ENCODE assay signal across 11 cellular contexts in genomic region chr11:9753031-9753430, GRCh38.
DNase-seq lines count a peak whose midpoint lies in the region; ATAC-seq and TF ChIP-seq lines count a peak whose summit lies in the region.
"Had no signal": no experiment of that assay in that cellular context is flagged by ENCODE, and none has a peak within 500 bp of the region (broad histone marks: within the 10 kb centered on the region; RNA-seq: fewer than 3 reads in every experiment).

No MANE protein-coding gene starts in this region.

- 65 to 67% methylated on average over 3 of the region's 3 CpGs for WGBS in sigmoid colon, 2 donors

- H3K36me3 ChIP-seq in Caco-2 (ENCODE audit: control insufficient read depth, insufficient read depth, low read length) (peaks cover 2% of the 10 kb centered on the region), neural progenitor cell (no peaks in the 10 kb centered on the region), sigmoid colon (peaks cover 0 to 38% (median 6%) of the 10 kb centered on the region in 4 donors)

- ATAC-seq in HG02623 (IDR thresholded peaks at IDR 0.05; ENCODE audit: unreplicated experiment), result no peak

- peaks cover 22% of the 10 kb centered on the region for H3K4me1 Mint-ChIP-seq in Caco-2 (ENCODE audit: low read depth, unreplicated experiment)
- peaks cover 33% of the 10 kb centered on the region for H3K4me1 Mint-ChIP-seq in activated naive CD8-positive, alpha-beta T cell treated with anti-CD3 and anti-CD28 coated beads for 36 hours
- H3K4me1 Mint-ChIP-seq in neural progenitor cell, result peaks cover 26% of the 10 kb centered on the region

- H3K27ac Mint-ChIP-seq in Caco-2 (ENCODE audit: unreplicated experiment), result peak overlapping the region; percentile 29
- H3K27ac Mint-ChIP-seq in activated naive CD8-positive, alpha-beta T cell treated with anti-CD3 and anti-CD28 coated beads for 36 hours, result peak overlapping the region; percentile 27
- H3K27ac Mint-ChIP-seq in neural progenitor cell, result no peak overlapping the region
- H3K27ac Mint-ChIP-seq: activated naive CD8-positive, alpha-beta T cell treated with anti-CD3 and anti-CD28 coated beads, Interleukin-2, amount 10 ng/mL, durations not matched to agents 7 days and 5 days; T-helper 2 cell treated with Interferon-gamma antibody and Interleukin-4, amounts not matched to agents 5 μg/mL and 100 μg/mL, for 36 hours had no signal

- POLR2A ChIA-PET in Caco-2 (lab: Charles Lee), result no interaction called here

- H3F3A ChIP-seq in neural progenitor cell (ENCODE audit: low read depth), result no peaks in the 10 kb centered on the region

- no peak overlapping the region for H3K4me3 Mint-ChIP-seq in Caco-2 (ENCODE audit: unreplicated experiment)
- no peak overlapping the region for H3K4me3 Mint-ChIP-seq in activated naive CD8-positive, alpha-beta T cell treated with anti-CD3 and anti-CD28 coated beads for 36 hours
- no peak overlapping the region for H3K4me3 Mint-ChIP-seq in neural progenitor cell
- H3K4me3 Mint-ChIP-seq: activated naive CD8-positive, alpha-beta T cell treated with anti-CD3 and anti-CD28 coated beads, Interleukin-2, amount 10 ng/mL, durations not matched to agents 7 days and 5 days; T-helper 2 cell treated with Interferon-gamma antibody and Interleukin-4, amounts not matched to agents 5 μg/mL and 100 μg/mL, for 36 hours had no signal

- H4K20me1 ChIP-seq in neural progenitor cell (ENCODE audit: low read depth), result no peaks in the 10 kb centered on the region

- H3K36me3 Mint-ChIP-seq in Caco-2 (ENCODE audit: insufficient read depth, unreplicated experiment) (peaks cover 69% of the 10 kb centered on the region), neural progenitor cell (peaks cover 12% of the 10 kb centered on the region)
- no peaks in the 10 kb centered on the region for H3K36me3 Mint-ChIP-seq in activated naive CD8-positive, alpha-beta T cell treated with anti-CD3 and anti-CD28 coated beads for 36 hours

- intact Hi-C loops in Caco-2 (cut with micrococcal nuclease; ENCODE audit: unreplicated experiment), result loop anchor here (10.0 kb wide), 2 partner anchors 72 to 432 kb away; no protein-coding TSS in a partner anchor
- intact Hi-C loops in sigmoid colon (cut with DNase I), result loop anchor here (10.0 kb wide), 1 partner anchor 452 kb away; no protein-coding TSS in a partner anchor

- TF ChIP-seq CTCF in Caco-2 (IDR thresholded peaks at IDR 0.05; ENCODE audit: insufficient read depth in 1 of 2, low read depth in 1 of 2, low read length in 1 of 2, severe bottlenecking in 1 of 2, unreplicated experiment in 1 of 2) (no peak), neural progenitor cell (IDR thresholded peaks at IDR 0.05) (no peak), sigmoid colon (IDR thresholded peaks at IDR 0.05) (no peak)

- no peak for TF ChIP-seq EP300 in sigmoid colon (IDR thresholded peaks at IDR 0.05)

- H3K4me3 ChIP-seq in Caco-2 (ENCODE audit: low read depth, low read length) (no peak overlapping the region), neural progenitor cell (no peak overlapping the region), sigmoid colon (no peak overlapping the region)

- no peak overlapping the region for H2AFZ ChIP-seq in neural progenitor cell (replicated peaks)

- no peak overlapping the region for H3K9ac ChIP-seq in neural progenitor cell

- CTCF ChIA-PET in Caco-2 (lab: Charles Lee), result no interaction called here

- TF ChIP-seq POLR2A in sigmoid colon (IDR thresholded peaks at IDR 0.05), result no peak

- H3K79me2 ChIP-seq in neural progenitor cell (ENCODE audit: low read depth), result no peaks in the 10 kb centered on the region

- BruUV-seq in Caco-2 (replicated peaks; lab: Mats Ljungman, UMichigan), result no TSS peak

- no peaks in the 10 kb centered on the region for H3K4me1 ChIP-seq in Caco-2
- H3K4me1 ChIP-seq in neural progenitor cell, result peaks cover 9% of the 10 kb centered on the region
- H3K4me1 ChIP-seq in sigmoid colon, result peaks cover 0 to 14% (median 12%) of the 10 kb centered on the region in 4 donors

- H3K4me2 ChIP-seq in neural progenitor cell, result no peak overlapping the region

- DNase-seq in Caco-2, result no peak
- DNase-seq in Kasumi-1 (lab: John Stamatoyannopoulos, UW), result peak; percentile 4 to 25
- DNase-seq in activated naive CD8-positive, alpha-beta T cell treated with anti-CD3 and anti-CD28 coated beads for 36 hours, result no peak
- DNase-seq in kidney tubule cell (ENCODE audit: low spot score), result peak; percentile 68
- no peak for DNase-seq in stimulated activated CD4-positive, alpha-beta T cell treated with anti-CD3 and anti-CD28 coated beads, Interleukin-4, amount 100 ng/mL, for 1 hour
- no peak for DNase-seq in neural progenitor cell (ENCODE audit: low spot score)
- DNase-seq in sigmoid colon, result no peak
- DNase-seq: activated naive CD8-positive, alpha-beta T cell treated with anti-CD3 and anti-CD28 coated beads, Interleukin-2, amount 10 ng/mL, durations not matched to agents 7 days and 5 days; NCI-H2029 had no signal

- no peaks in the 10 kb centered on the region for H3K27me3 Mint-ChIP-seq in Caco-2 (ENCODE audit: insufficient read depth, unreplicated experiment)
- H3K27me3 Mint-ChIP-seq in activated naive CD8-positive, alpha-beta T cell treated with anti-CD3 and anti-CD28 coated beads for 36 hours, result no peaks in the 10 kb centered on the region
- peaks cover 8% of the 10 kb centered on the region for H3K27me3 Mint-ChIP-seq in neural progenitor cell (ENCODE audit: insufficient read depth, low read depth)
- H3K27me3 Mint-ChIP-seq: activated naive CD8-positive, alpha-beta T cell treated with anti-CD3 and anti-CD28 coated beads, Interleukin-2, amount 10 ng/mL, durations not matched to agents 7 days and 5 days had no signal

- H3K27me3 ChIP-seq in Caco-2 (replicated peaks; ENCODE audit: control insufficient read depth, insufficient read depth, low read length) (no peaks in the 10 kb centered on the region), neural progenitor cell (no peaks in the 10 kb centered on the region), sigmoid colon (no peaks in the 10 kb centered on the region)

- H3K27ac ChIP-seq in neural progenitor cell (no peak overlapping the region), sigmoid colon (no peak overlapping the region)

- H3K9me3 Mint-ChIP-seq in Caco-2 (ENCODE audit: unreplicated experiment), result no peaks in the 10 kb centered on the region
- no peaks in the 10 kb centered on the region for H3K9me3 Mint-ChIP-seq in activated naive CD8-positive, alpha-beta T cell treated with anti-CD3 and anti-CD28 coated beads for 36 hours
- no peaks in the 10 kb centered on the region for H3K9me3 Mint-ChIP-seq in neural progenitor cell
- H3K9me3 Mint-ChIP-seq: activated naive CD8-positive, alpha-beta T cell treated with anti-CD3 and anti-CD28 coated beads, Interleukin-2, amount 10 ng/mL, durations not matched to agents 7 days and 5 days; T-helper 2 cell treated with Interferon-gamma antibody and Interleukin-4, amounts not matched to agents 5 μg/mL and 100 μg/mL, for 36 hours had no signal

- H3K9me3 ChIP-seq in Caco-2 (0 out of 2 replicates have a peak, but pooled peaks cover 3% of the 10 kb centered on the region), neural progenitor cell (ENCODE audit: low read depth) (no peaks in the 10 kb centered on the region), sigmoid colon (no peaks in the 10 kb centered on the region)

Comparison
In these comparisons a context has a peak if more than half of its experiments do, and no peak if none do; other contexts are left out.
1. DNase-seq: peak in Kasumi-1 (2 of 2) and kidney tubule cell (single experiment); none in Caco-2 (0 of 2), activated naive CD8-positive, alpha-beta T cell treated with anti-CD3 and anti-CD28 coated beads for 36 hours (single experiment), stimulated activated CD4-positive, alpha-beta T cell treated with anti-CD3 and anti-CD28 coated beads, Interleukin-4, amount 100 ng/mL, for 1 hour (single experiment), neural progenitor cell (single experiment) and sigmoid colon (single experiment).